Comparison of ENCODE assay signal across 7 cellular contexts in genomic region chr10:100528123-100528884, GRCh38. TPM values are rescaled to one million over a fixed set of nuclear protein-coding genes. Genes with fewer than 3 reads are reported as not detected.
DNase-seq lines count a peak whose midpoint lies in the region; ATAC-seq and TF ChIP-seq lines count a peak whose summit lies in the region.

No MANE protein-coding gene starts in this region.

- peak overlapping the region; percentile 90 to 99 for H3K4me3 Mint-ChIP-seq in stimulated activated naive B cell treated with anti-CD40 and anti-IgM and Interleukin-4, amounts not matched to agents 10 μg/mL and 1 μg/mL and 100 μg/mL, for 72 hours

- H3K4me1 ChIP-seq in HEK293 (ENCODE audit: control insufficient read depth, insufficient read depth, low read length) (no peaks in the 10 kb centered on the region), foreskin keratinocyte (peaks cover 10% of the 10 kb centered on the region)

- POLR2A ChIA-PET in HEK293 (lab: Yijun Ruan, JAX), result interaction anchor here (0.7 to 3.2 kb wide), 2 partner anchors 7 to 364 kb away, joined by 3 to 13 read pairs; partner anchors contain the start of gene HIF1AN

- H3K4me1 Mint-ChIP-seq in stimulated activated naive B cell treated with anti-CD40 and anti-IgM and Interleukin-4, amounts not matched to agents 10 μg/mL and 1 μg/mL and 100 μg/mL, for 72 hours, result peaks cover 13 to 14% of the 10 kb centered on the region in 2 donors

- H3K9me3 Mint-ChIP-seq in stimulated activated naive B cell treated with anti-CD40 and anti-IgM and Interleukin-4, amounts not matched to agents 10 μg/mL and 1 μg/mL and 100 μg/mL, for 72 hours, result no peaks in the 10 kb centered on the region

- peak overlapping the region; percentile 71 for H3K4me3 ChIP-seq in HEK293 (ENCODE audit: low read depth, low read length)

- DNase-seq in T-helper 22 cell (ENCODE audit: low read depth) (peak; percentile 12), foreskin keratinocyte (no peak), AG08395 (ENCODE audit: low spot score) (no peak), NCI-H748 (lab: John Stamatoyannopoulos, UW; ENCODE audit: unreplicated experiment) (no peak)
- no peak for DNase-seq in stimulated activated naive B cell treated with anti-CD40 and anti-IgM and Interleukin-4, amounts not matched to agents 10 μg/mL and 1 μg/mL and 100 μg/mL, for 72 hours

- peak overlapping the region; percentile 97 for H3K27ac Mint-ChIP-seq in stimulated activated naive B cell treated with anti-CD40 and anti-IgM and Interleukin-4, amounts not matched to agents 10 μg/mL and 1 μg/mL and 100 μg/mL, for 72 hours

- no peaks in the 10 kb centered on the region for H3K27me3 ChIP-seq in foreskin keratinocyte

- CTCF ChIA-PET in HEK293 (lab: Yijun Ruan, JAX), result interaction anchor here (1.6 to 5.4 kb wide), 2 partner anchors 10 to 41 kb away, joined by 3 to 45 read pairs; partner anchors contain the start of gene SEC31B

- no peaks in the 10 kb centered on the region for H3K9me3 ChIP-seq in HEK293 (ENCODE audit: control insufficient read depth, insufficient read depth, low read depth, low read length)

- H3K36me3 Mint-ChIP-seq in stimulated activated naive B cell treated with anti-CD40 and anti-IgM and Interleukin-4, amounts not matched to agents 10 μg/mL and 1 μg/mL and 100 μg/mL, for 72 hours, result peaks cover 25 to 41% of the 10 kb centered on the region in 2 donors

- TF ChIP-seq CTCF in HEK293 (tag by site-specific recombination; IDR thresholded peaks at IDR 0.05) (no peak), foreskin keratinocyte (conservative IDR thresholded peaks at IDR 0.05) (no peak)

- ATAC-seq in foreskin keratinocyte (no peak), GM21737 (IDR thresholded peaks at IDR 0.05; ENCODE audit: unreplicated experiment) (no peak)
- ATAC-seq in stimulated activated naive B cell treated with anti-CD40 and anti-IgM and Interleukin-4, amounts not matched to agents 10 μg/mL and 1 μg/mL and 100 μg/mL, for 72 hours (replicated peaks), result peak; percentile 49 to 52

- no peaks in the 10 kb centered on the region for H3K27me3 Mint-ChIP-seq in stimulated activated naive B cell treated with anti-CD40 and anti-IgM and Interleukin-4, amounts not matched to agents 10 μg/mL and 1 μg/mL and 100 μg/mL, for 72 hours

- peaks cover 32 to 51% of the 10 kb centered on the region in 2 experiments for H3K36me3 ChIP-seq in HEK293 (ENCODE audit: control insufficient read depth in 2 of 2, insufficient read depth in 1 of 2, low read length in 2 of 2)

- H3K27ac ChIP-seq in HEK293 (ENCODE audit: extremely low read depth, low read depth, low read length), result no peak overlapping the region
- H3K27ac ChIP-seq in foreskin keratinocyte, result peak overlapping the region; percentile 80

TF ChIP-seq in HEK293, 187 proteins besides CTCF, POLR2A, EP300 and RAD21:
- TF ChIP-seq ZFP3 (tag by site-specific recombination; IDR thresholded peaks at IDR 0.05; ENCODE audit: low read depth), result no peak
- peak; percentile 42; the same call in 1 of the 2 replicates for TF ChIP-seq SCRT2 (tag by site-specific recombination; IDR thresholded peaks at IDR 0.05)
- no peak for TF ChIP-seq BCL11A (tag by site-specific recombination; IDR thresholded peaks at IDR 0.05; ENCODE audit: low read depth)
- TF ChIP-seq PRDM10 (tag by site-specific recombination; IDR thresholded peaks at IDR 0.05), result peak; percentile 81
- TF ChIP-seq BCL11B (tag by site-specific recombination; IDR thresholded peaks at IDR 0.05; ENCODE audit: low read depth), result no peak
- peak; percentile 34 for TF ChIP-seq ZNF366 (tag by site-specific recombination; conservative IDR thresholded peaks at IDR 0.05)
- peak; percentile 90 for TF ChIP-seq ZNF600 (tag by site-specific recombination; IDR thresholded peaks at IDR 0.05)
- TF ChIP-seq ZNF175 (tag by site-specific recombination; IDR thresholded peaks at IDR 0.05), result no peak
TF ChIP-seq in HEK293: peak in this region for 4.

RNA-seq across cellular contexts. Expression of gene NDUFB8, which starts 1.4 kb away (rescaled TPM):
- 235 and 253 TPM in 2 replicates for total RNA-seq in foreskin keratinocyte
- 371 and 385 TPM in 2 replicates for polyA plus RNA-seq in foreskin keratinocyte

RNA-seq across cellular contexts. Expression of gene HIF1AN, which starts 7.4 kb away (rescaled TPM):
- 12.8 and 15.5 TPM in 2 replicates for total RNA-seq in foreskin keratinocyte
- 9.2 and 10.5 TPM in 2 replicates for polyA plus RNA-seq in foreskin keratinocyte

RNA-seq across cellular contexts. Expression of gene SEC31B, which starts 8.6 kb away (rescaled TPM):
- total RNA-seq in foreskin keratinocyte, result 1.4 and 1.5 TPM in 2 replicates
- polyA plus RNA-seq in foreskin keratinocyte, result 1.1 and 1.2 TPM in 2 replicates

Comparison
In these comparisons a context has a peak if more than half of its experiments do, and no peak if none do; other contexts are left out.
1. ATAC-seq: peak in stimulated activated naive B cell treated with anti-CD40 and anti-IgM and Interleukin-4, amounts not matched to agents 10 μg/mL and 1 μg/mL and 100 μg/mL, for 72 hours (2 of 2); none in foreskin keratinocyte (single experiment) and GM21737 (single experiment).